Comparison of ENCODE assay signal across 9 cellular contexts in the genomic region with DNA sequence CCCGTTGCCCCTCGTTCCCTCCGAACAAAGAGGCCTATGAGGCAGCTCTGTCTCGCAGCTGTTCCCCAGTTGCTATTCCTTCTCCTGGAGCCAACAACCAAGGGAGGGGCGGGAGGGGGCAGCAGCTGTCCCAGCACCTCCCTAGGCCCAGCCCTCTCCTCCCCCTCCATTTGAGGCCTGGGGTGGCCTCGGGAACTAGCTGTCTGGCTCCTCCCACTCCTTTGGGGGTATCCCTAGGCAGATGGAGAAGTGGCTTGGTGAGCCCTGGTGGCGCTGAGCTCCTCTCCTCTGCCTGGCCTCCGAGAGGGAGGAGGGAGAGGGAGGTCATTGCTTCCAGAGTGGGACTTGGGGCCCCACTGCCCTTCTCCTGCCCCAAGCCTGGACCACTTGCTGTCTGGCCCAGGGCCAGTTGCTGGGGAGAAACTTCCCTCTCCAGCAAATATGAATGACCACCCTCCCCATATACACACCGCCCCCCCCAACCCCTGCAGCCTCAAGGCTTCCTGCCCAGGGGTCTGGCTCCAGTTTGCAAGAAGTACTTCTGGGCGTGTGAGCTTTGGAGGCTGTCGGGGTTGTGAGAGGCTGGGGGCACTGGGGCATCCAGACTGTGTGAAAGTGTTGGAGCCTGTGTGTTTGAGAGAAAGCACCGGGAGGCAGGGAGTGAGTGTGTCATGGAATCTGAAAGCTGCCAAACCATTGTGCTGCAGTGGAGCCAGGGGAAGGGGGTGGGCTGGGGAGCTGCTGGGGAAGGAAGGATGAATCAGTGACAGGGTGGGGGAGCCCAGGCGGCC. TPM values are rescaled to one million over a fixed set of nuclear protein-coding genes. Genes with fewer than 3 reads are reported as not detected.
DNase-seq lines count a peak whose midpoint lies in the region; ATAC-seq and TF ChIP-seq lines count a peak whose summit lies in the region.
"Had no signal": no experiment of that assay in that cellular context is flagged by ENCODE, and none has a peak within 500 bp of the region (broad histone marks: within the 10 kb centered on the region; RNA-seq: fewer than 3 reads in every experiment).

No MANE protein-coding gene starts in this region.

- peak; percentile 43 for ATAC-seq in left lung
- ATAC-seq in HG03378 (IDR thresholded peaks at IDR 0.05; ENCODE audit: unreplicated experiment) = no peak

- in situ Hi-C loops in transverse colon (cut with MboI; ENCODE audit: low pct_ligation_motif_present in 1 of 4, low pct_unique_long_range_greater_than_20kb in 1 of 4, low sequenced_read_pairs in 3 of 4) = no loop called here

- no peak for TF ChIP-seq CTCF in left lung (IDR thresholded peaks at IDR 0.05)
- TF ChIP-seq CTCF in transverse colon (IDR thresholded peaks at IDR 0.05) = no peak

- H3K36me3 ChIP-seq in left lung = no peaks in the 10 kb centered on the region
- no peaks in the 10 kb centered on the region for H3K36me3 ChIP-seq in transverse colon

- H3K9me3 ChIP-seq in left lung (no peaks in the 10 kb centered on the region), transverse colon (no peaks in the 10 kb centered on the region)

- no peak for TF ChIP-seq EP300 in transverse colon (IDR thresholded peaks at IDR 0.05; ENCODE audit: low read depth)

- WGBS in transverse colon (ENCODE audit: low coverage in 1 of 2), 2 donors = 30% methylated on average over 13 of the region's 13 CpGs; no CpG with 5 or more reads in 1 of the 2 donors

- intact Hi-C loops in left lung (cut with DNase I) (no loop called here), transverse colon (cut with DNase I; ENCODE audit: low total_unique reads) (loop anchor here (2.0 kb wide), 1 partner anchor 77 kb away; no protein-coding TSS in a partner anchor)

- TF ChIP-seq POLR2A in transverse colon (IDR thresholded peaks at IDR 0.05) = no peak

- H3K4me3 ChIP-seq in left lung (no peak overlapping the region), transverse colon (peak overlapping the region in 2 of 4 donors; percentile 50 to 55)

- H3K27me3 ChIP-seq in left lung (peaks cover 14 to 58% of the 10 kb centered on the region in 2 donors), transverse colon (peaks cover 47% of the 10 kb centered on the region)

- H3K27ac ChIP-seq in caudate nucleus (ENCODE audit: low read depth, low read length) = peak overlapping the region; percentile 96
- H3K27ac ChIP-seq in left lung = peak overlapping the region in 1 of 2 donors; percentile 72
- H3K27ac ChIP-seq in transverse colon = peak overlapping the region; percentile 78 to 94 (median 82)
- H3K27ac ChIP-seq: C4-2B had no signal

- DNase-seq in NCI-H2107 treated with DMSO at 0.1 percent for 48 hours (lab: John Stamatoyannopoulos, UW; ENCODE audit: unreplicated experiment) (peak; percentile 54), NCI-H2107 (lab: John Stamatoyannopoulos, UW) (no peak), caudate nucleus (lab: John Stamatoyannopoulos, UW) (peak in 59 of 61 donors; percentile 17 to 83 (median 60)), left lung (peak; percentile 68), transverse colon (peak; percentile 48), SW 1271 (lab: John Stamatoyannopoulos, UW) (no peak), NCI-H2029 (lab: John Stamatoyannopoulos, UW) (no peak)

- H3K4me1 ChIP-seq in left lung (peaks cover 12 to 31% of the 10 kb centered on the region in 2 donors), transverse colon (peaks cover 12 to 46% (median 27%) of the 10 kb centered on the region in 4 donors)

RNA-seq across cellular contexts. Expression of gene FLNC, which starts 3.1 kb away (rescaled TPM):
- total RNA-seq in left lung (10 to 100 TPM; 14.3 to 23.7 TPM), transverse colon (100 to 1,000 TPM in 1 of 4 donors, 10 to 100 TPM in 3; 21.3 to 234 (median 57.9) TPM)

RNA-seq across cellular contexts. Expression of gene ATP6V1F, which starts 29.3 kb away (rescaled TPM):
- 100 to 1,000 TPM; 192 to 200 TPM for total RNA-seq in left lung
- total RNA-seq in transverse colon = 100 to 1,000 TPM in 1 of 4 donors, 10 to 100 TPM in 3; 25.5 to 128 (median 63.2) TPM

RNA-seq across cellular contexts. Expression of gene CCDC136, which starts 41.6 kb away (rescaled TPM):
- total RNA-seq in left lung (1 to 10 TPM; 2.5 to 3.2 TPM), transverse colon (10 to 100 TPM in 2 of 4 donors, 1 to 10 TPM in 2; 1.9 to 16.5 (median 8.3) TPM)

RNA-seq across cellular contexts. Expression of gene OPN1SW, which starts 57.7 kb away (rescaled TPM):
- total RNA-seq in left lung (not detected), transverse colon (not detected)

Comparison
In these comparisons a context has a peak if more than half of its experiments do, and no peak if none do; other contexts are left out.
1. DNase-seq: peak in NCI-H2107 treated with DMSO at 0.1 percent for 48 hours (single experiment), caudate nucleus (59 of 61), left lung (2 of 2) and transverse colon (single experiment); none in NCI-H2107 (single experiment), SW 1271 (0 of 2) and NCI-H2029 (single experiment).